In the genomic region with DNA sequence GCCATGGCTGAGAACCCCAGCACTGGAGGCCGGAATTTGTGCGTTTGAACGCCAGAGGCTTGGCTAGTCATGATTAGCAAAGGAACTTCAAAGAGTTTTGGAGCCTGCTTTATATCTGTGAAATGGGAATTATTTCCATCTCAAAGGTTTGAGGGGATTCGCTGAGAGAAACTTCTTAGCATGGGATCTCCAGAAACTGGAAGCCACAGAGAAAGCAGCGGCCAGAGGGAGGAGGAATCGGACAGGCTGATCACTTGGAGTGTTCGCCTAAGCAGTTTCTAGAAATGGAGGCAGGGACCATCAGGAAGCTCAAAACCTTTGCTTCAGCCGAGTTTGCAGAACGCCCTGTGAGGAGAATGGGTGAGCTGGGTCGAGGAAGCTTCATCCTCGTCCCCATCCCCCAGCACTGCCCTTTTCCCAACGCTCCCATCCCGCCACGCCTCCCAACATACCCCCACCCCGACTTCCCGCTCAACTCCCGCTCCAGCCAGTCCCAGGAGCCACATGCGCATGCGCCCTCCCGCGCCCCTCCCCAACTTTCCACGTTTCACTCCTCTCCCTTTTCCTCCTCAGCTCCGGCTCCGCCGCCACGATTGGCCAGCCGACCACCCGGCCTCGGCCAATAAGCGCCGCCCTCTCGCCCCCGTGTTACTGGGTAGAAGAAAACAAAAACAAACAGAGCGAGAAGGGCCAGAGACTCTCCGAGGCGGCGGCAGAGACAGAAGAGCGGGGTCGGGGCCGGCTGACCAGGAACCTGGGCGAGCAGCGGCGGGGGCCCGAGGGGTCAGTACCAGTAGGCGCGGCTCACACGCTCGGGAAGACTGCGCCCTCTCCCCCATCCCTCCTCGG, we compare ENCODE assay signal across 8 cellular contexts. TPM values are rescaled to one million over a fixed set of nuclear protein-coding genes. Genes with fewer than 3 reads are reported as not detected.
A peak's percentile ranks its signal among the peaks of the same experiment; 100 is the strongest.
DNase-seq lines count a peak whose midpoint lies in the region; ATAC-seq and TF ChIP-seq lines count a peak whose summit lies in the region.

A gene (plus strand): TSS at position 693 of the 849 bp plus-strand sequence. CDS start 4,100 bp downstream, outside the sequence.

- peaks cover 69% of the 10 kb centered on the region for H3K4me1 Mint-ChIP-seq in activated T-cell treated with anti-CD3 and anti-CD28 coated beads, Interleukin-2, amount 50 U/mL, for 24 hours (ENCODE audit: low read depth)

- H3K4me2 ChIP-seq in PC-3 (ENCODE audit: low read length), result peak within 1 kb of the TSS; percentile 99

- no peaks in the 10 kb centered on the region for H3K9me3 Mint-ChIP-seq in activated T-cell treated with anti-CD3 and anti-CD28 coated beads, Interleukin-2, amount 50 U/mL, for 24 hours

- CTCF ChIA-PET in PC-3 (lab: Charles Lee), result interaction anchor here (0.6 to 0.7 kb wide), 3 partner anchors 21 to 97 kb away, joined by 3 to 9 read pairs (median 3); no protein-coding TSS in a partner anchor

- H3K9ac ChIP-seq in PC-3 (ENCODE audit: low read length) (peak within 1 kb of the TSS; percentile 80), mucosa of rectum (ENCODE audit: low read depth in 1 of 2, low read length in 2 of 2) (peak within 1 kb of the TSS; percentile 79 to 83)

- H3K27me3 ChIP-seq in PC-3 (ENCODE audit: low read length) (no peaks in the 10 kb centered on the region), mucosa of rectum (ENCODE audit: control insufficient read depth in 2 of 2, insufficient read depth in 2 of 2, low read length in 2 of 2) (no peaks in the 10 kb centered on the region)

- peaks cover 24% of the 10 kb centered on the region for H3K79me2 ChIP-seq in PC-3 (ENCODE audit: low read length)

- peak within 1 kb of the TSS; percentile 89 for H3K4me3 Mint-ChIP-seq in activated T-cell treated with anti-CD3 and anti-CD28 coated beads, Interleukin-2, amount 50 U/mL, for 24 hours

- no peaks in the 10 kb centered on the region for H3K9me2 ChIP-seq in PC-3 (replicated peaks; ENCODE audit: low read length)

- BruUV-seq in PC-3 (replicated peaks; lab: Mats Ljungman, UMichigan), result TSS peak; percentile 89

- intact Hi-C loops in PC-3 (cut with micrococcal nuclease), result loop anchor here (5.0 kb wide), 1 partner anchor 124 kb away; no protein-coding TSS in a partner anchor

- H3K4me1 ChIP-seq in PC-3 (ENCODE audit: insufficient read depth, low read length) (peaks cover 17% of the 10 kb centered on the region), mucosa of rectum (ENCODE audit: control insufficient read depth in 2 of 2, insufficient read depth in 2 of 2, low read length in 2 of 2) (peaks cover 30 to 42% of the 10 kb centered on the region in 2 donors)

- no peaks in the 10 kb centered on the region for H4K20me1 ChIP-seq in PC-3 (ENCODE audit: low read length)

- H3K4me3 ChIP-seq in PC-3 (ENCODE audit: low read length) (peak within 1 kb of the TSS; percentile 86), epithelial cell of proximal tubule (ENCODE audit: low read depth, low read length) (peak within 1 kb of the TSS; percentile 87), mucosa of rectum (ENCODE audit: low read length in 2 of 2) (peak within 1 kb of the TSS; percentile 66 to 92)

- POLR2A ChIA-PET in PC-3 (lab: Charles Lee; ENCODE audit: unreplicated experiment), result interaction anchor here (0.6 to 0.9 kb wide), 4 partner anchors 12 to 206 kb away, joined by 3 to 8 read pairs (median 4); no protein-coding TSS in a partner anchor

- peak within 1 kb of the TSS; percentile 97 for H3K27ac Mint-ChIP-seq in activated T-cell treated with anti-CD3 and anti-CD28 coated beads, Interleukin-2, amount 50 U/mL, for 24 hours

- no peaks in the 10 kb centered on the region for H3K27me3 Mint-ChIP-seq in activated T-cell treated with anti-CD3 and anti-CD28 coated beads, Interleukin-2, amount 50 U/mL, for 24 hours

- ATAC-seq in GM21576 (IDR thresholded peaks at IDR 0.05; ENCODE audit: unreplicated experiment) (peak; percentile 67), PC-3 (peak; percentile 90)

- TF ChIP-seq RAD21 in Ishikawa (IDR thresholded peaks at IDR 0.05; ENCODE audit: low read depth), result no peak

- no peaks in the 10 kb centered on the region for H3F3A ChIP-seq in PC-3 (ENCODE audit: low read length, unreplicated experiment)

- peak; percentile 98 for DNase-seq in DMS114 treated with DMSO at 0.1 percent for 48 hours (lab: John Stamatoyannopoulos, UW; ENCODE audit: unreplicated experiment)
- DNase-seq in PC-3, result peak; percentile 93
- DNase-seq in activated T-cell treated with anti-CD3 and anti-CD28 coated beads, Interleukin-2, amount 50 U/mL, for 24 hours, result peak; percentile 95
- DNase-seq in epithelial cell of proximal tubule (ENCODE audit: low read depth), result peak; percentile 58
- peak; percentile 98 for DNase-seq in stimulated activated CD8-positive, alpha-beta memory T cell treated with anti-CD3 and anti-CD28 coated beads, Interleukin-4, amount 100 ng/mL, for 48 hours

- H2AFZ ChIP-seq in PC-3 (ENCODE audit: low read length), result peak within 1 kb of the TSS; percentile 82

- peaks cover 13% of the 10 kb centered on the region for H3K36me3 Mint-ChIP-seq in activated T-cell treated with anti-CD3 and anti-CD28 coated beads, Interleukin-2, amount 50 U/mL, for 24 hours (ENCODE audit: low read depth)

- H3K9me3 ChIP-seq in PC-3 (ENCODE audit: low read length), result no peaks in the 10 kb centered on the region
- no peaks in the 10 kb centered on the region for H3K9me3 ChIP-seq in mucosa of rectum (ENCODE audit: control insufficient read depth in 2 of 2, low read length in 2 of 2)

- H3K27ac ChIP-seq in PC-3 (ENCODE audit: low read length), result peak within 1 kb of the TSS; percentile 46
- H3K27ac ChIP-seq in mucosa of rectum (ENCODE audit: low read depth in 2 of 2, low read length in 2 of 2), result peak within 1 kb of the TSS; percentile 97

- H3K36me3 ChIP-seq in PC-3 (ENCODE audit: low read depth, low read length) (no peaks in the 10 kb centered on the region), mucosa of rectum (ENCODE audit: control insufficient read depth in 2 of 2, insufficient read depth in 2 of 2, low read length in 2 of 2) (peaks cover 5 to 7% of the 10 kb centered on the region in 2 donors)

- TF ChIP-seq EP300 in Ishikawa (IDR thresholded peaks at IDR 0.05; ENCODE audit: borderline replicate concordance), result peak; percentile 55; the same call in 1 of the 2 replicates

- TF ChIP-seq CTCF in PC-3 (conservative IDR thresholded peaks at IDR 0.05; ENCODE audit: low read depth, low read length) (no peak), epithelial cell of proximal tubule (conservative IDR thresholded peaks at IDR 0.05; ENCODE audit: low read depth, low read length) (no peak)

TF ChIP-seq in Ishikawa, 13 proteins besides CTCF, POLR2A, EP300 and RAD21:
- TF ChIP-seq NFIC (IDR thresholded peaks at IDR 0.05) (0 out of 2 replicates have a peak, but pooled peaks have one; percentile 5), CREB1 (IDR thresholded peaks at IDR 0.05; ENCODE audit: low read depth) (no peak), FOXM1 (IDR thresholded peaks at IDR 0.05; ENCODE audit: borderline replicate concordance, low read depth) (peak; percentile 44; the same call in 1 of the 2 replicates), TCF12 (IDR thresholded peaks at IDR 0.05; ENCODE audit: low read depth) (peak; percentile 44), ZBTB7A (IDR thresholded peaks at IDR 0.05; ENCODE audit: low read depth) (0 out of 2 replicates have a peak, but pooled peaks have one; percentile 16), TEAD4 (IDR thresholded peaks at IDR 0.05) (no peak), EGR1 (IDR thresholded peaks at IDR 0.05) (peak; percentile 64), YY1 (IDR thresholded peaks at IDR 0.05; ENCODE audit: low read depth) (peak; percentile 52; the same call in 1 of the 2 replicates), CEBPB (IDR thresholded peaks at IDR 0.05) (no peak), TAF1 (IDR thresholded peaks at IDR 0.05; ENCODE audit: low read depth) (peak; percentile 55; the same call in 1 of the 2 replicates)
- TF ChIP-seq, protein P1, sequence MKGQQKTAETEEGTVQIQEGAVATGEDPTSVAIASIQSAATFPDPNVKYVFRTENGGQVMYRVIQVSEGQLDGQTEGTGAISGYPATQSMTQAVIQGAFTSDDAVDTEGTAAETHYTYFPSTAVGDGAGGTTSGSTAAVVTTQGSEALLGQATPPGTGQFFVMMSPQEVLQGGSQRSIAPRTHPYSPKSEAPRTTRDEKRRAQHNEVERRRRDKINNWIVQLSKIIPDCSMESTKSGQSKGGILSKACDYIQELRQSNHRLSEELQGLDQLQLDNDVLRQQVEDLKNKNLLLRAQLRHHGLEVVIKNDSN (IDR thresholded peaks at IDR 0.05), result peak; percentile 66
- TF ChIP-seq, protein P2, sequence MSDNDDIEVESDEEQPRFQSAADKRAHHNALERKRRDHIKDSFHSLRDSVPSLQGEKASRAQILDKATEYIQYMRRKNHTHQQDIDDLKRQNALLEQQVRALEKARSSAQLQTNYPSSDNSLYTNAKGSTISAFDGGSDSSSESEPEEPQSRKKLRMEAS (IDR thresholded peaks at IDR 0.05), result peak; percentile 90
- TF ChIP-seq, protein P3, sequence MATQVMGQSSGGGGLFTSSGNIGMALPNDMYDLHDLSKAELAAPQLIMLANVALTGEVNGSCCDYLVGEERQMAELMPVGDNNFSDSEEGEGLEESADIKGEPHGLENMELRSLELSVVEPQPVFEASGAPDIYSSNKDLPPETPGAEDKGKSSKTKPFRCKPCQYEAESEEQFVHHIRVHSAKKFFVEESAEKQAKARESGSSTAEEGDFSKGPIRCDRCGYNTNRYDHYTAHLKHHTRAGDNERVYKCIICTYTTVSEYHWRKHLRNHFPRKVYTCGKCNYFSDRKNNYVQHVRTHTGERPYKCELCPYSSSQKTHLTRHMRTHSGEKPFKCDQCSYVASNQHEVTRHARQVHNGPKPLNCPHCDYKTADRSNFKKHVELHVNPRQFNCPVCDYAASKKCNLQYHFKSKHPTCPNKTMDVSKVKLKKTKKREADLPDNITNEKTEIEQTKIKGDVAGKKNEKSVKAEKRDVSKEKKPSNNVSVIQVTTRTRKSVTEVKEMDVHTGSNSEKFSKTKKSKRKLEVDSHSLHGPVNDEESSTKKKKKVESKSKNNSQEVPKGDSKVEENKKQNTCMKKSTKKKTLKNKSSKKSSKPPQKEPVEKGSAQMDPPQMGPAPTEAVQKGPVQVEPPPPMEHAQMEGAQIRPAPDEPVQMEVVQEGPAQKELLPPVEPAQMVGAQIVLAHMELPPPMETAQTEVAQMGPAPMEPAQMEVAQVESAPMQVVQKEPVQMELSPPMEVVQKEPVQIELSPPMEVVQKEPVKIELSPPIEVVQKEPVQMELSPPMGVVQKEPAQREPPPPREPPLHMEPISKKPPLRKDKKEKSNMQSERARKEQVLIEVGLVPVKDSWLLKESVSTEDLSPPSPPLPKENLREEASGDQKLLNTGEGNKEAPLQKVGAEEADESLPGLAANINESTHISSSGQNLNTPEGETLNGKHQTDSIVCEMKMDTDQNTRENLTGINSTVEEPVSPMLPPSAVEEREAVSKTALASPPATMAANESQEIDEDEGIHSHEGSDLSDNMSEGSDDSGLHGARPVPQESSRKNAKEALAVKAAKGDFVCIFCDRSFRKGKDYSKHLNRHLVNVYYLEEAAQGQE (IDR thresholded peaks at IDR 0.05; ENCODE audit: low read depth), result no peak

RNA-seq across cellular contexts. Expression of the gene that starts here (rescaled TPM):
- total RNA-seq in PC-3 (2014; rRNA removed) (19.4 and 24.4 TPM in 2 replicates), epithelial cell of proximal tubule (3.6 and 55.5 TPM in 2 replicates)

Comparison
In these comparisons a context has a peak if more than half of its experiments do, and no peak if none do; other contexts are left out.
1. Peak in every context shown above with its lines: DNase-seq, ATAC-seq, H3K4me3 ChIP-seq and H3K27ac ChIP-seq.